In the genomic region with DNA sequence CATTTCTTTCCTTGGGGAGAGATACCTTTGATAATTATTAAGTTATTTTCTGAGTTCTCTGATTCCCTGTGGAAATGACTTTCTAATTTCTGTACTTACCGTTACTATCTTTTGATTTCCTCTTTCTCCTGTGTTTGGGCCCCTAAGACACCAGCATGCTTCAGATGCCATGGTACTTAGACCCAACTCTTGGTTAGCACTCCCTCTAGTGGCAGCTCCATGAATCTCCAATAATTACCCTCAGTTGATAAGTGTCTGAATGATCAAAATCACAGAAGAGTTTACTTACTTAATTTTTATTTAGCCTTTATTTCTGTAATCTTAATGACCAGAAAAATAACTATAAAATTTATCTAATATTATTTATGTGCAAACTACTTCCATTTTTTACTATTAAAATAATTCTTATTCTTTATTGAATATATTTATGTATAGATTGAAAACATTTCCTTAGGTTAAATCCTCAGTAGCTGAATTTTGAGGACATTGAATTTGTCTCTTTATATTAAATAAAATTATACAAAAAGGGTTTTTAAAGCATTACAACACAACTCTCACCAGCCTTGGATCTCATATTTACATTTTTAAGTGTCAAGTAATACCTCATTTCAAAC, we compare ENCODE assay signal across 8 cellular contexts.
DNase-seq lines count a peak whose midpoint lies in the region; ATAC-seq and TF ChIP-seq lines count a peak whose summit lies in the region.

No MANE protein-coding gene starts in this region.

- H3K4me1 Mint-ChIP-seq in naive B cell: no peaks in the 10 kb centered on the region

- H3K27ac ChIP-seq in HCT116 (ENCODE audit: low read depth, low read length): no peak overlapping the region
- H3K27ac ChIP-seq in SK-N-MC: no peak overlapping the region

- no peaks in the 10 kb centered on the region for H3K79me2 ChIP-seq in HCT116 (ENCODE audit: insufficient read depth, low read length)

- H2AFZ ChIP-seq in HCT116 (ENCODE audit: low read depth, low read length, poor library complexity, severe bottlenecking): no peak overlapping the region

- H3K4me1 ChIP-seq in HCT116 (ENCODE audit: control insufficient read depth in 1 of 2, insufficient read depth in 2 of 2, low read length in 2 of 2): no peaks in the 10 kb centered on the region

- H3K4me2 ChIP-seq in HCT116 (ENCODE audit: low read length): no peak overlapping the region

- H3K27me3 Mint-ChIP-seq in naive B cell: peaks cover 5 to 21% (median 16%) of the 10 kb centered on the region in 3 donors

- no peak overlapping the region for H3K27ac Mint-ChIP-seq in naive B cell

- BruUV-seq in HCT116 (replicated peaks; lab: Mats Ljungman, UMichigan): no TSS peak

- H3K4me3 ChIP-seq in AG09309 (ENCODE audit: control insufficient read depth, low read depth, low read length) (no peak overlapping the region), HCT116 (replicated peaks in 1 of 2; ENCODE audit: low read depth in 1 of 2, low read length in 2 of 2) (no peak overlapping the region), LNCaP clone FGC (ENCODE audit: low read depth, low read length) (no peak overlapping the region), SK-N-MC (no peak overlapping the region), epithelial cell of proximal tubule (ENCODE audit: low read depth, low read length) (no peak overlapping the region)

- peak; percentile 66 for TF ChIP-seq RAD21 in HCT116 (IDR thresholded peaks at IDR 0.05; ENCODE audit: low read depth)

- H3K36me3 ChIP-seq in HCT116 (ENCODE audit: control insufficient read depth in 1 of 2, insufficient read depth in 2 of 2, low read length in 2 of 2) (no peaks in the 10 kb centered on the region), SK-N-MC (ENCODE audit: insufficient read depth, low read length) (no peaks in the 10 kb centered on the region)

- TF ChIP-seq CTCF in AG09309 (IDR thresholded peaks at IDR 0.05; ENCODE audit: control insufficient read depth, insufficient read depth, low read depth, low read length, missing control alignments) (peak; percentile 85), GM10266 (IDR thresholded peaks at IDR 0.05; ENCODE audit: control insufficient read depth, insufficient read depth, low read depth, missing control alignments) (peak; percentile 78), HCT116 (IDR thresholded peaks at IDR 0.05 in 2 of 3, conservative IDR thresholded peaks at IDR 0.05 in 1 of 3; ENCODE audit: borderline replicate concordance in 1 of 3, insufficient read depth in 1 of 3, low read depth in 2 of 3, low read length in 2 of 3) (peak; percentile 53 to 78 (median 76); a peak in 5 of 6 replicates), LNCaP clone FGC (IDR thresholded peaks at IDR 0.05; ENCODE audit: control insufficient read depth, extremely low read depth, insufficient read depth) (peak; percentile 78), epithelial cell of proximal tubule (conservative IDR thresholded peaks at IDR 0.05; ENCODE audit: low read depth, low read length) (peak; percentile 77)

- RAD21 ChIA-PET in HCT116 (lab: Charles Lee; ENCODE audit: low non-redundant PET in 1 of 2, low total read pairs in 2 of 2, uncharacterized antibody in 2 of 2, unreplicated experiment in 2 of 2): no interaction called here

- DNase-seq in AG09309 (ENCODE audit: low read depth) (no peak), GM10266 (ENCODE audit: extremely low spot score) (peak; percentile 50), HCT116 (ENCODE audit: low read depth, low spot score) (peak; percentile 40), LNCaP clone FGC (ENCODE audit: low read depth) (no peak), SK-N-MC (ENCODE audit: low read depth, low spot score) (peak; percentile 24), epithelial cell of proximal tubule (ENCODE audit: low read depth) (no peak), naive B cell (peak; percentile 20), NCI-H1048 (lab: John Stamatoyannopoulos, UW) (no peak)

- no peak overlapping the region for H3K4me3 Mint-ChIP-seq in naive B cell

- no peak for TF ChIP-seq POLR2A in HCT116 (IDR thresholded peaks at IDR 0.05; ENCODE audit: borderline replicate concordance, extremely low read depth, insufficient read depth, insufficient read length)

- POLR2A ChIA-PET in HCT116 (lab: Charles Lee): interaction anchor here (0.6 kb wide), 1 partner anchor 237 kb away, joined by 3 read pairs; no protein-coding TSS in a partner anchor

- intact Hi-C loops in HCT116 (cut with micrococcal nuclease): loop anchor here (1.0 to 10.0 kb wide), 4 partner anchors 92 to 704 kb away; no protein-coding TSS in a partner anchor

- H3K27me3 ChIP-seq in HCT116 (ENCODE audit: insufficient read depth, low read length): peaks cover 10% of the 10 kb centered on the region

- H3K9me2 ChIP-seq in HCT116 (ENCODE audit: insufficient read depth): no peaks in the 10 kb centered on the region

- no peaks in the 10 kb centered on the region for H3K36me3 Mint-ChIP-seq in naive B cell

- H4K20me1 ChIP-seq in HCT116 (ENCODE audit: insufficient read depth): no peaks in the 10 kb centered on the region

- CTCF ChIA-PET in HCT116 (lab: Charles Lee): interaction anchor here (0.8 to 3.4 kb wide), 3 partner anchors 29 to 328 kb away, joined by 4 to 16 read pairs (median 4); no protein-coding TSS in a partner anchor

- ATAC-seq in HCT116: peak; percentile 90
- peak; percentile 42 to 61 for ATAC-seq in naive B cell (ENCODE audit: low read depth in 2 of 2)

- peaks cover 0 to 2% (median 0%) of the 10 kb centered on the region in 7 donors for H3K9me3 Mint-ChIP-seq in naive B cell

- H3K9ac ChIP-seq in HCT116 (ENCODE audit: low read length) (no peak overlapping the region), SK-N-MC (ENCODE audit: insufficient read length) (no peak overlapping the region)

- H3K9me3 ChIP-seq in HCT116 (ENCODE audit: control insufficient read depth in 1 of 2, insufficient read depth in 1 of 2, low read depth in 1 of 2, low read length in 2 of 2): no peaks in the 10 kb centered on the region
- no peaks in the 10 kb centered on the region for H3K9me3 ChIP-seq in SK-N-MC (ENCODE audit: low read depth, low read length)

TF ChIP-seq in HCT116, 20 proteins besides CTCF, POLR2A, EP300 and RAD21:
- TF ChIP-seq SRF (IDR thresholded peaks at IDR 0.05; ENCODE audit: low read depth) (no peak), CBX3 (IDR thresholded peaks at IDR 0.05; ENCODE audit: low read depth) (no peak)
- TF ChIP-seq, protein P1, sequence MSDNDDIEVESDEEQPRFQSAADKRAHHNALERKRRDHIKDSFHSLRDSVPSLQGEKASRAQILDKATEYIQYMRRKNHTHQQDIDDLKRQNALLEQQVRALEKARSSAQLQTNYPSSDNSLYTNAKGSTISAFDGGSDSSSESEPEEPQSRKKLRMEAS (IDR thresholded peaks at IDR 0.05): no peak

Comparison
In these comparisons a context has a peak if more than half of its experiments do, and no peak if none do; other contexts are left out.
1. DNase-seq: peak in GM10266 (single experiment), HCT116 (single experiment), SK-N-MC (single experiment) and naive B cell (single experiment); none in AG09309 (single experiment), LNCaP clone FGC (single experiment), epithelial cell of proximal tubule (single experiment) and NCI-H1048 (single experiment).
2. Peak in every context shown above with its lines, with median percentiles within 50 percentile points of each other: CTCF ChIP-seq.